ENCODE assay signal across 22 cellular contexts in genomic region chr2:39646267-39646666, GRCh38. TPM values are rescaled to one million over a fixed set of nuclear protein-coding genes. Genes with fewer than 3 reads are reported as not detected.
DNase-seq lines count a peak whose midpoint lies in the region; ATAC-seq, FAIRE-seq and TF ChIP-seq lines count a peak whose summit lies in the region.
"Had no signal": no experiment of that assay in that cellular context is flagged by ENCODE, and none has a peak within 500 bp of the region (broad histone marks: within the 10 kb centered on the region; RNA-seq: fewer than 3 reads in every experiment).

No MANE protein-coding gene starts in this region.

- no peak overlapping the region for H3K4me3 Mint-ChIP-seq in WTC11
- H3K4me3 Mint-ChIP-seq: CD14-positive monocyte; CD4-positive, alpha-beta memory T cell; HFFc6 had no signal

- TF ChIP-seq EP300 in HepG2 (IDR thresholded peaks at IDR 0.05; ENCODE audit: low read depth in 2 of 2, low read length in 2 of 2) (no peak), HepG2 (CRISPR knock-in tag; IDR thresholded peaks at IDR 0.05; ENCODE audit: borderline replicate concordance) (no peak)

- H3K4me2 ChIP-seq in HepG2 (ENCODE audit: low read depth, low read length): no peak overlapping the region
- H3K4me2 ChIP-seq: BLaER1 had no signal

- TF ChIP-seq RAD21 in liver (IDR thresholded peaks at IDR 0.05) (no peak), HepG2 (CRISPR knock-in tag; IDR thresholded peaks at IDR 0.05) (no peak)

- ATAC-seq in HepG2 (no peak), WTC11 (no peak), HG03108 (IDR thresholded peaks at IDR 0.05; ENCODE audit: unreplicated experiment) (no peak)
- ATAC-seq: HCT116, K562 had no signal

- WGBS in liver: 86% methylated on average over 1 of the region's 1 CpG
- WGBS in HepG2 (ENCODE audit: low lambda C conversion rate): 38% methylated on average over 1 of the region's 1 CpG
- WGBS in prostate gland: 93% methylated on average over 1 of the region's 1 CpG

- TF ChIP-seq POLR2A in HepG2 (IDR thresholded peaks at IDR 0.05; ENCODE audit: insufficient read depth in 1 of 2, low read depth in 2 of 2, low read length in 2 of 2) (no peak), prostate gland (IDR thresholded peaks at IDR 0.05) (no peak)

- H3K36me3 ChIP-seq in liver (ENCODE audit: control insufficient read depth in 4 of 4, insufficient read depth in 3 of 4, low read depth in 1 of 4, low read length in 3 of 4) (no peaks in the 10 kb centered on the region), HepG2 (replicated peaks in 1 of 2; ENCODE audit: control insufficient read depth in 1 of 2, insufficient read depth in 2 of 2, low read length in 2 of 2) (no peaks in the 10 kb centered on the region), prostate gland (no peaks in the 10 kb centered on the region)
- H3K36me3 ChIP-seq: BLaER1 had no signal

- H3K36me3 Mint-ChIP-seq in WTC11: no peaks in the 10 kb centered on the region
- H3K36me3 Mint-ChIP-seq: CD14-positive monocyte; CD4-positive, alpha-beta memory T cell had no signal

- TF ChIP-seq CTCF in liver (IDR thresholded peaks at IDR 0.05; ENCODE audit: low read depth, low read length, missing input control) (no peak), HepG2 (CRISPR knock-in tag; IDR thresholded peaks at IDR 0.05) (no peak), WTC11 (IDR thresholded peaks at IDR 0.05) (no peak), prostate gland (IDR thresholded peaks at IDR 0.05) (no peak)

- in situ Hi-C loops in HepG2 (cut with HindIII; ENCODE audit: extremely low pct_ligation_motif_present, low pct_unique_long_range_greater_than_20kb): no loop called here

- intact Hi-C loops in HepG2 (cut with micrococcal nuclease; ENCODE audit: unreplicated experiment): no loop called here
- intact Hi-C loops in prostate gland (cut with DNase I): no loop called here

- H3K27me3 Mint-ChIP-seq in WTC11 (ENCODE audit: low read depth): peaks cover 2% of the 10 kb centered on the region; the same call in 1 of the 2 replicates

- no peak overlapping the region for H3K27ac ChIP-seq in liver (ENCODE audit: low read depth in 1 of 2, low read length in 2 of 2)
- no peak overlapping the region for H3K27ac ChIP-seq in HepG2 (ENCODE audit: extremely low read length, insufficient read depth, low read length)
- H3K27ac ChIP-seq in prostate gland: peak overlapping the region; percentile 18 to 41
- H3K27ac ChIP-seq: BLaER1 had no signal

- CTCF ChIA-PET in HepG2 (lab: Yijun Ruan, JAX; ENCODE audit: low intra/inter-chr PET ratio, low total read pairs): no interaction called here
- CTCF ChIA-PET in WTC11 (lab: Charles Lee): no interaction called here

- H3K9me3 ChIP-seq in liver (ENCODE audit: control insufficient read depth in 4 of 4, low read length in 3 of 4): no peaks in the 10 kb centered on the region
- no peaks in the 10 kb centered on the region for H3K9me3 ChIP-seq in HepG2 (ENCODE audit: low read length)
- no peaks in the 10 kb centered on the region for H3K9me3 ChIP-seq in prostate gland
- H3K9me3 ChIP-seq: BLaER1 had no signal

- FAIRE-seq in HepG2 (lab: Jason Lieb, UNC): no peak
- FAIRE-seq: GM12892, GM18507, K562 had no signal

- H3K4me3 ChIP-seq in liver (ENCODE audit: low read depth in 1 of 3, low read length in 3 of 3) (no peak overlapping the region), HepG2 (replicated peaks in 1 of 3; ENCODE audit: insufficient read depth in 1 of 3, low read depth in 2 of 3, low read length in 3 of 3) (no peak overlapping the region), prostate gland (no peak overlapping the region)
- H3K4me3 ChIP-seq: BLaER1, K562 had no signal

- no peaks in the 10 kb centered on the region for H4K20me1 ChIP-seq in HepG2 (ENCODE audit: insufficient read depth, low read length)
- H4K20me1 ChIP-seq: BLaER1 had no signal

- H3K4me1 Mint-ChIP-seq in WTC11: peaks cover 30% of the 10 kb centered on the region
- H3K4me1 Mint-ChIP-seq: CD14-positive monocyte; CD4-positive, alpha-beta memory T cell had no signal

- POLR2A ChIA-PET in HepG2 (lab: Yijun Ruan, JAX) (no interaction called here), WTC11 (lab: Charles Lee) (no interaction called here)

- peak overlapping the region; percentile 41; the same call in 1 of the 2 replicates for H3K27ac Mint-ChIP-seq in WTC11
- H3K27ac Mint-ChIP-seq: CD14-positive monocyte; CD4-positive, alpha-beta memory T cell; HFFc6 had no signal

- H3K79me2 ChIP-seq in HepG2 (ENCODE audit: insufficient read depth, low read length): no peaks in the 10 kb centered on the region

- BruUV-seq in HepG2 (replicated peaks; lab: Mats Ljungman, UMichigan): no TSS peak

- H3K27me3 ChIP-seq in liver (ENCODE audit: control insufficient read depth in 4 of 4, insufficient read depth in 4 of 4, low read length in 3 of 4) (no peaks in the 10 kb centered on the region), HepG2 (ENCODE audit: control insufficient read depth in 1 of 2, insufficient read depth in 2 of 2, low read length in 2 of 2) (no peaks in the 10 kb centered on the region; a peak in 2 of 5 replicates), prostate gland (replicated peaks; ENCODE audit: insufficient read depth) (no peaks in the 10 kb centered on the region)
- H3K27me3 ChIP-seq: BLaER1 had no signal

- no peak overlapping the region for H2AFZ ChIP-seq in HepG2 (ENCODE audit: low read length)

- DNase-seq in DMS153 (lab: John Stamatoyannopoulos, UW) (peak; percentile 24), DMS153 treated with DMSO at 0.1 percent for 48 hours (lab: John Stamatoyannopoulos, UW; ENCODE audit: unreplicated experiment) (no peak), HepG2 (ENCODE audit: low spot score) (no peak), WTC11 (ENCODE audit: low spot score) (no peak), prostate gland (ENCODE audit: low spot score) (peak; percentile 47), NCI-H1694 (lab: John Stamatoyannopoulos, UW) (no peak)
- DNase-seq: 8988T; CD4-positive, alpha-beta memory T cell; DMS79; GDM1; GOT3; H7; HFFc6 had no signal

- H3K4me1 ChIP-seq in liver (ENCODE audit: control insufficient read depth in 4 of 4, insufficient read depth in 4 of 4, low read length in 3 of 4): peaks cover 0 to 1% (median 0%) of the 10 kb centered on the region in 4 donors
- H3K4me1 ChIP-seq in HepG2 (ENCODE audit: insufficient read depth, low read length): peaks cover 13% of the 10 kb centered on the region
- H3K4me1 ChIP-seq in prostate gland (replicated peaks): no peaks in the 10 kb centered on the region
- H3K4me1 ChIP-seq: BLaER1 had no signal

- H3K9ac ChIP-seq in liver (ENCODE audit: low read depth in 1 of 2, low read length in 2 of 2) (no peak overlapping the region), HepG2 (ENCODE audit: insufficient read depth, low read depth, low read length) (no peak overlapping the region)
- H3K9ac ChIP-seq: BLaER1 had no signal

- H3K9me3 Mint-ChIP-seq in WTC11: 0 out of 2 replicates have a peak, but pooled peaks cover 2% of the 10 kb centered on the region
- H3K9me3 Mint-ChIP-seq: CD4-positive, alpha-beta memory T cell; HFFc6 had no signal

TF ChIP-seq in liver, 16 proteins besides CTCF, POLR2A, EP300 and RAD21 (continues in another document):
- TF ChIP-seq TAF1 (conservative IDR thresholded peaks at IDR 0.05) (no peak), FOXA2 (IDR thresholded peaks at IDR 0.05) (peak; percentile 30)
- TF ChIP-seq, protein P1, sequence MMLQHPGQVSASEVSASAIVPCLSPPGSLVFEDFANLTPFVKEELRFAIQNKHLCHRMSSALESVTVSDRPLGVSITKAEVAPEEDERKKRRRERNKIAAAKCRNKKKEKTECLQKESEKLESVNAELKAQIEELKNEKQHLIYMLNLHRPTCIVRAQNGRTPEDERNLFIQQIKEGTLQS (IDR thresholded peaks at IDR 0.05): no peak

TF ChIP-seq in HepG2, 621 proteins besides CTCF, POLR2A, EP300 and RAD21 (continues in another document):
- TF ChIP-seq ZNF329 (CRISPR knock-in tag; IDR thresholded peaks at IDR 0.05; ENCODE audit: low read depth): no peak
- TF ChIP-seq ISX (CRISPR knock-in tag; conservative IDR thresholded peaks at IDR 0.05): no peak
- TF ChIP-seq RARA (CRISPR knock-in tag; IDR thresholded peaks at IDR 0.05): no peak
- TF ChIP-seq ZFP90 (CRISPR knock-in tag; IDR thresholded peaks at IDR 0.05; ENCODE audit: borderline replicate concordance): no peak
- no peak for TF ChIP-seq NFRKB (IDR thresholded peaks at IDR 0.05)

TF ChIP-seq in WTC11, 78 proteins besides CTCF, POLR2A, EP300 and RAD21 (continues in another document):
- TF ChIP-seq NFATC4 (CRISPR knock-in tag; IDR thresholded peaks at IDR 0.05): no peak
- no peak for TF ChIP-seq MLX (CRISPR knock-in tag; IDR thresholded peaks at IDR 0.05)

RNA-seq across cellular contexts. Expression of gene TMEM178A, which starts 19.4 kb away (rescaled TPM):
- total RNA-seq in liver: under 1 TPM; 0.42 to 0.56 TPM
- under 1 TPM; 0.21 to 0.64 TPM for polyA plus RNA-seq in liver
- total RNA-seq in HepG2 (2016; rRNA removed; fragmentation: Illumina TruSeq; extraction: Trizol): 0.38 TPM in 1 of 2 replicates, not detected in the other
- total RNA-seq in HepG2 (2016; cell fraction: cytosol; rRNA removed; fragmentation: Illumina TruSeq; extraction: Trizol; ENCODE audit: low read depth): not detected in 2 replicates
- 0.15 and 0.19 TPM in 2 replicates for total RNA-seq in HepG2 (2016; cell fraction: insoluble cytoplasmic fraction; rRNA removed; fragmentation: Illumina TruSeq; extraction: Trizol)
- total RNA-seq in HepG2 (2016; cell fraction: membrane; rRNA removed; fragmentation: Illumina TruSeq; extraction: Trizol): 0.17 TPM in 1 of 2 replicates, not detected in the other
- 0.50 TPM in 1 of 2 replicates, not detected in the other for total RNA-seq in HepG2 (2016; cell fraction: nucleus; rRNA removed; fragmentation: Illumina TruSeq; extraction: Trizol)
- polyA plus RNA-seq in HepG2 (2011; rRNA removed): 3.3 and 3.8 TPM in 2 replicates
- 1.6 and 1.7 TPM in 2 replicates for polyA plus RNA-seq in HepG2 (2011; cell fraction: cytosol; rRNA removed)
- 21.5 and 25.6 TPM in 2 replicates for polyA plus RNA-seq in HepG2 (2011; cell fraction: nucleus; rRNA removed)
- 5.7 and 7.4 TPM in 2 replicates for polyA plus RNA-seq in HepG2 (2012)
- not detected in 2 replicates for polyA plus RNA-seq in HepG2 (2016; cell fraction: cytosol; fragmentation: Illumina TruSeq; extraction: Trizol; ENCODE audit: low read depth)
- polyA plus RNA-seq in HepG2 (2016; cell fraction: insoluble cytoplasmic fraction; fragmentation: Illumina TruSeq; extraction: Trizol; ENCODE audit: low read depth): 0.28 TPM in 1 of 2 replicates, not detected in the other
- 0.09 and 0.35 TPM in 2 replicates for polyA plus RNA-seq in HepG2 (2016; cell fraction: membrane; fragmentation: Illumina TruSeq; extraction: Trizol; ENCODE audit: low read depth)
- polyA plus RNA-seq in HepG2 (2016; cell fraction: nucleus; fragmentation: Illumina TruSeq; extraction: Trizol; ENCODE audit: insufficient read depth, low read depth): 1.4 and 1.9 TPM in 2 replicates
- 1.8 TPM in 1 of 2 replicates, not detected in the other for polyA minus RNA-seq in HepG2 (2011; rRNA and poly(A)+ RNA removed; ENCODE audit: low replicate concordance)
- polyA minus RNA-seq in HepG2 (2011; cell fraction: cytosol; rRNA and poly(A)+ RNA removed): 0.59 and 0.88 TPM in 2 replicates
- polyA minus RNA-seq in HepG2 (2011; cell fraction: nucleus; rRNA and poly(A)+ RNA removed): 2.5 and 3.3 TPM in 2 replicates
- 13.6 to 14.5 TPM (median 14.1 TPM) in 3 replicates for total RNA-seq in WTC11 (2021)
- 1 to 10 TPM; 2.6 to 6.9 TPM for total RNA-seq in prostate gland
- total RNA-seq: CD4-positive, alpha-beta memory T cell; HT-29; K562 had no signal
- polyA plus RNA-seq: CD14-positive monocyte; CD4-positive, alpha-beta memory T cell had no signal

Comparison
In these comparisons a context has a peak if more than half of its experiments do, and no peak if none do; other contexts are left out.
1. DNase-seq: peak in DMS153 (single experiment) and prostate gland (single experiment); none in DMS153 treated with DMSO at 0.1 percent for 48 hours (single experiment), HepG2 (single experiment), WTC11 (single experiment) and NCI-H1694 (single experiment).
2. H3K27ac ChIP-seq: peak in prostate gland (2 of 2); none in liver (0 of 2) and HepG2 (single experiment).